In the genomic region with DNA sequence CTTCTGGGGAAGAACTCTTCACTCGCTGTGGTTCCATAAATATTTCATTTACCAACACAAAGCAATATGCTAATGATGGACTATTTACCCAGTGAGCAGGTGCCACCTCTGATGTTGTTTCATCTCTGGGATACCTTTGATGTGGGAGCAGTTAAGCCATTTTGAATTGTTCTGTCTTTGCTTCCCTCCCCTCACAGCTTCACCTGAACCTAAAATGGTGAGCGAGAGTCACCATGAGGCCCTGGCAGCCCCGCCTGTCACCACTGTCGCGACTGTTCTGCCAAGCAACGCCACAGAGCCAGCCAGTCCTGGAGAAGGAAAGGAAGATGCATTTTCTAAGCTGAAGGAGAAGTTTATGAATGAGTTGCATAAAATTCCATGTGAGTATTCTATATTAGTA, we compare ENCODE assay signal across 16 cellular contexts.
DNase-seq lines count a peak whose midpoint lies in the region; ATAC-seq and TF ChIP-seq lines count a peak whose summit lies in the region.
"Had no signal": no experiment of that assay in that cellular context is flagged by ENCODE, and none has a peak within 500 bp of the region (broad histone marks: within the 10 kb centered on the region; RNA-seq: fewer than 3 reads in every experiment).

No MANE protein-coding gene starts in this region.

- peaks cover 41% of the 10 kb centered on the region for H3K36me3 Mint-ChIP-seq in WTC11

- H3K27me3 Mint-ChIP-seq in WTC11 (ENCODE audit: low read depth), result no peaks in the 10 kb centered on the region

- H3K9me3 Mint-ChIP-seq in WTC11, result peaks cover 30% of the 10 kb centered on the region

- intact Hi-C loops in adrenal gland (cut with DNase I), result no loop called here

- WGBS in adrenal gland, 4 donors, result 56 to 75% (median 67%) methylated on average over 6 of the region's 6 CpGs

- H3K27ac Mint-ChIP-seq in WTC11, result peak overlapping the region; percentile 75; the same call in 1 of the 2 replicates
- H3K27ac Mint-ChIP-seq: HFFc6 had no signal

- H3K4me1 Mint-ChIP-seq in WTC11, result peaks cover 4% of the 10 kb centered on the region

- no peaks in the 10 kb centered on the region for H3K4me1 ChIP-seq in adrenal gland (replicated peaks in 1 of 2)
- H3K4me1 ChIP-seq: SJCRH30 had no signal

- DNase-seq in COLO668 (lab: John Stamatoyannopoulos, UW; ENCODE audit: unreplicated experiment), result peak; percentile 62
- peak; percentile 13 for DNase-seq in COR-L47 (lab: John Stamatoyannopoulos, UW)
- peak; percentile 47 for DNase-seq in NCI-H146 treated with DMSO at 0.1 percent for 48 hours (lab: John Stamatoyannopoulos, UW; ENCODE audit: unreplicated experiment)
- DNase-seq in WTC11 (ENCODE audit: low spot score), result peak; percentile 17
- DNase-seq in adrenal gland, result no peak
- DNase-seq: Calu3, GF-D8, HFFc6, Kasumi-1, MM.1S, NCI-H2171 treated with DMSO at 0.1 percent for 48 hours, NCI-H524 treated with DMSO at 0.1 percent for 48 hours, SJCRH30 had no signal

- no peaks in the 10 kb centered on the region for H3K27me3 ChIP-seq in adrenal gland
- H3K27me3 ChIP-seq: SJCRH30 had no signal

- TF ChIP-seq POLR2A in adrenal gland (IDR thresholded peaks at IDR 0.05), result no peak

- H3K9me3 ChIP-seq in adrenal gland (replicated peaks in 1 of 3), result peaks cover 0 to 7% (median 0%) of the 10 kb centered on the region in 3 donors

- CTCF ChIA-PET in WTC11 (lab: Charles Lee), result no interaction called here

- no peak overlapping the region for H3K4me3 ChIP-seq in adrenal gland
- H3K4me3 ChIP-seq: SJCRH30 had no signal

- no peak overlapping the region for H3K4me3 Mint-ChIP-seq in WTC11
- H3K4me3 Mint-ChIP-seq: HFFc6 had no signal

- no peak overlapping the region for H3K27ac ChIP-seq in adrenal gland
- H3K27ac ChIP-seq: RWPE1, SJCRH30 had no signal

- TF ChIP-seq CTCF in WTC11 (IDR thresholded peaks at IDR 0.05) (no peak), adrenal gland (IDR thresholded peaks at IDR 0.05) (no peak)

- peak; percentile 63 for ATAC-seq in WTC11
- no peak for ATAC-seq in GM21526 (IDR thresholded peaks at IDR 0.05; ENCODE audit: low FRiP score, unreplicated experiment)
- ATAC-seq in GM21529 (IDR thresholded peaks at IDR 0.05; ENCODE audit: unreplicated experiment), result no peak

- H3K36me3 ChIP-seq in adrenal gland (replicated peaks in 1 of 2), result no peaks in the 10 kb centered on the region
- H3K36me3 ChIP-seq: SJCRH30 had no signal

- POLR2A ChIA-PET in WTC11 (lab: Charles Lee), result no interaction called here

TF ChIP-seq in WTC11, 78 proteins besides CTCF, POLR2A, EP300 and RAD21:
- TF ChIP-seq TCF7 (CRISPR knock-in tag; IDR thresholded peaks at IDR 0.05; ENCODE audit: low read depth) (no peak), IRF2 (CRISPR knock-in tag; IDR thresholded peaks at IDR 0.05; ENCODE audit: borderline replicate concordance, low read depth) (no peak), HMGA2 (CRISPR knock-in tag; IDR thresholded peaks at IDR 0.05) (no peak), ZSCAN18 (CRISPR knock-in tag; IDR thresholded peaks at IDR 0.05) (no peak), MXD4 (CRISPR knock-in tag; IDR thresholded peaks at IDR 0.05; ENCODE audit: borderline replicate concordance) (no peak), ETV6 (CRISPR knock-in tag; IDR thresholded peaks at IDR 0.05) (no peak), PRRX2 (CRISPR knock-in tag; IDR thresholded peaks at IDR 0.05) (no peak), USF2 (CRISPR knock-in tag; IDR thresholded peaks at IDR 0.05) (no peak), CDX4 (CRISPR knock-in tag; IDR thresholded peaks at IDR 0.05; ENCODE audit: borderline replicate concordance) (no peak), AFF4 (CRISPR knock-in tag; IDR thresholded peaks at IDR 0.05; ENCODE audit: borderline replicate concordance) (no peak), TP53 (CRISPR knock-in tag; IDR thresholded peaks at IDR 0.05) (no peak), ZNF671 (CRISPR knock-in tag; IDR thresholded peaks at IDR 0.05) (no peak), E2F5 (CRISPR knock-in tag; IDR thresholded peaks at IDR 0.05) (no peak), CREB1 (CRISPR knock-in tag; IDR thresholded peaks at IDR 0.05) (no peak), EMX1 (CRISPR knock-in tag; IDR thresholded peaks at IDR 0.05) (no peak)
- TF ChIP-seq, protein P1, sequence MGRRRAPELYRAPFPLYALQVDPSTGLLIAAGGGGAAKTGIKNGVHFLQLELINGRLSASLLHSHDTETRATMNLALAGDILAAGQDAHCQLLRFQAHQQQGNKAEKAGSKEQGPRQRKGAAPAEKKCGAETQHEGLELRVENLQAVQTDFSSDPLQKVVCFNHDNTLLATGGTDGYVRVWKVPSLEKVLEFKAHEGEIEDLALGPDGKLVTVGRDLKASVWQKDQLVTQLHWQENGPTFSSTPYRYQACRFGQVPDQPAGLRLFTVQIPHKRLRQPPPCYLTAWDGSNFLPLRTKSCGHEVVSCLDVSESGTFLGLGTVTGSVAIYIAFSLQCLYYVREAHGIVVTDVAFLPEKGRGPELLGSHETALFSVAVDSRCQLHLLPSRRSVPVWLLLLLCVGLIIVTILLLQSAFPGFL (CRISPR knock-in tag; IDR thresholded peaks at IDR 0.05; ENCODE audit: borderline replicate concordance), result no peak
- TF ChIP-seq, protein P2, sequence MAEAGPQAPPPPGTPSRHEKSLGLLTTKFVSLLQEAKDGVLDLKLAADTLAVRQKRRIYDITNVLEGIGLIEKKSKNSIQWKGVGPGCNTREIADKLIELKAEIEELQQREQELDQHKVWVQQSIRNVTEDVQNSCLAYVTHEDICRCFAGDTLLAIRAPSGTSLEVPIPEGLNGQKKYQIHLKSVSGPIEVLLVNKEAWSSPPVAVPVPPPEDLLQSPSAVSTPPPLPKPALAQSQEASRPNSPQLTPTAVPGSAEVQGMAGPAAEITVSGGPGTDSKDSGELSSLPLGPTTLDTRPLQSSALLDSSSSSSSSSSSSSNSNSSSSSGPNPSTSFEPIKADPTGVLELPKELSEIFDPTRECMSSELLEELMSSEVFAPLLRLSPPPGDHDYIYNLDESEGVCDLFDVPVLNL (CRISPR knock-in tag; IDR thresholded peaks at IDR 0.05; ENCODE audit: borderline replicate concordance, low read depth), result no peak

Comparison
In these comparisons a context has a peak if more than half of its experiments do, and no peak if none do; other contexts are left out.
1. DNase-seq: peak in COLO668 (single experiment), COR-L47 (single experiment), NCI-H146 treated with DMSO at 0.1 percent for 48 hours (single experiment) and WTC11 (single experiment); none in adrenal gland (0 of 7).